8 cellular contexts compared by ENCODE assay signal in genomic region chr19:55212447-55212846, GRCh38. TPM values are rescaled to one million over a fixed set of nuclear protein-coding genes. Genes with fewer than 3 reads are reported as not detected.
A peak's percentile ranks its signal among the peaks of the same experiment; 100 is the strongest.
DNase-seq lines count a peak whose midpoint lies in the region; ATAC-seq, FAIRE-seq and TF ChIP-seq lines count a peak whose summit lies in the region.

No MANE protein-coding gene starts in this region.

- H3K4me1 ChIP-seq in neutrophil (ENCODE audit: control insufficient read depth in 1 of 2, insufficient read depth in 1 of 2, low read depth in 1 of 2, low read length in 1 of 2), result peaks cover 0 to 8% of the 10 kb centered on the region in 2 experiments

- no peak overlapping the region for H3K4me3 Mint-ChIP-seq in activated T-cell treated with anti-CD3 and anti-CD28 coated beads, Interleukin-2, amount 50 U/mL, for 72 hours

- no peak for ATAC-seq in activated T-cell treated with anti-CD3 and anti-CD28 coated beads, Interleukin-2, amount 50 U/mL, for 72 hours (replicated peaks in 1 of 2)
- ATAC-seq in GM21576 (IDR thresholded peaks at IDR 0.05; ENCODE audit: unreplicated experiment) (no peak), GM18867 (IDR thresholded peaks at IDR 0.05; ENCODE audit: unreplicated experiment) (no peak), HG02970 (IDR thresholded peaks at IDR 0.05; ENCODE audit: low FRiP score, unreplicated experiment) (no peak)

- H3K27me3 ChIP-seq in neutrophil, result peaks cover 46% of the 10 kb centered on the region

- peaks cover 4 to 5% of the 10 kb centered on the region in 2 donors for H3K9me3 Mint-ChIP-seq in activated T-cell treated with anti-CD3 and anti-CD28 coated beads, Interleukin-2, amount 50 U/mL, for 72 hours

- peaks cover 6 to 14% of the 10 kb centered on the region in 2 donors for H3K36me3 Mint-ChIP-seq in activated T-cell treated with anti-CD3 and anti-CD28 coated beads, Interleukin-2, amount 50 U/mL, for 72 hours (ENCODE audit: insufficient read depth in 2 of 2)

- FAIRE-seq in G401.6 (lab: Jason Lieb, UNC), result peak; percentile 91

- no peaks in the 10 kb centered on the region for H3K9me3 ChIP-seq in neutrophil

- TF ChIP-seq CTCF in NB4 (IDR thresholded peaks at IDR 0.05; ENCODE audit: low read depth, low read length), result peak; percentile 48
- TF ChIP-seq CTCF in neutrophil (IDR thresholded peaks at IDR 0.05), result peak; percentile 42

- H3K27ac ChIP-seq in neutrophil, result no peak overlapping the region

- no peak for TF ChIP-seq POLR2A in NB4 (IDR thresholded peaks at IDR 0.05; ENCODE audit: extremely low read depth, insufficient read length)

- H3K36me3 ChIP-seq in neutrophil, result no peaks in the 10 kb centered on the region

- peaks cover 44% of the 10 kb centered on the region for H3K27me3 Mint-ChIP-seq in activated T-cell treated with anti-CD3 and anti-CD28 coated beads, Interleukin-2, amount 50 U/mL, for 72 hours (ENCODE audit: low read depth)

- H3K4me3 ChIP-seq in NB4 (ENCODE audit: low read depth, low read length), result no peak overlapping the region
- no peak overlapping the region for H3K4me3 ChIP-seq in neutrophil (ENCODE audit: low read depth in 1 of 2, low read length in 1 of 2)

- peaks cover 19% of the 10 kb centered on the region for H3K4me1 Mint-ChIP-seq in activated T-cell treated with anti-CD3 and anti-CD28 coated beads, Interleukin-2, amount 50 U/mL, for 72 hours (ENCODE audit: low read depth)

- H3K27ac Mint-ChIP-seq in activated T-cell treated with anti-CD3 and anti-CD28 coated beads, Interleukin-2, amount 50 U/mL, for 72 hours, result no peak overlapping the region

- DNase-seq in NB4 (ENCODE audit: low read depth), result peak; percentile 56
- peak; percentile 52 to 62 for DNase-seq in activated T-cell treated with anti-CD3 and anti-CD28 coated beads, Interleukin-2, amount 50 U/mL, for 72 hours
- DNase-seq in inferior parietal cortex (ENCODE audit: extremely low spot score), result no peak

RNA-seq across cellular contexts. Expression of gene PTPRH, which starts 3.1 kb away (rescaled TPM):
- not detected for total RNA-seq in activated T-cell treated with anti-CD3 and anti-CD28 coated beads, Interleukin-2, amount 50 U/mL, for 72 hours

RNA-seq across cellular contexts. Expression of gene TMEM86B, which starts 16.1 kb away (rescaled TPM):
- total RNA-seq in activated T-cell treated with anti-CD3 and anti-CD28 coated beads, Interleukin-2, amount 50 U/mL, for 72 hours, result 10 to 100 TPM in 1 of 2 donors, 1 to 10 TPM in 1; 8.5 to 12.8 TPM

RNA-seq across cellular contexts. Expression of gene SYT5, which starts 32.4 kb away (rescaled TPM):
- total RNA-seq in activated T-cell treated with anti-CD3 and anti-CD28 coated beads, Interleukin-2, amount 50 U/mL, for 72 hours, result 1 to 10 TPM in 1 of 2 donors, under 1 TPM in 1; 0.44 to 1.9 TPM

RNA-seq across cellular contexts. Expression of gene DNAAF3, which starts 46.0 kb away (rescaled TPM):
- total RNA-seq in activated T-cell treated with anti-CD3 and anti-CD28 coated beads, Interleukin-2, amount 50 U/mL, for 72 hours, result under 1 TPM; 0.46 TPM

RNA-seq across cellular contexts. Expression of gene PPP6R1, which starts 46.4 kb away (rescaled TPM):
- total RNA-seq in activated T-cell treated with anti-CD3 and anti-CD28 coated beads, Interleukin-2, amount 50 U/mL, for 72 hours, result 100 to 1,000 TPM; 177 to 202 TPM
